8 cellular contexts compared by ENCODE assay signal in genomic region chr5:44774279-44774880, GRCh38. TPM values are rescaled to one million over a fixed set of nuclear protein-coding genes. Genes with fewer than 3 reads are reported as not detected.
DNase-seq lines count a peak whose midpoint lies in the region; ATAC-seq and TF ChIP-seq lines count a peak whose summit lies in the region.

No MANE protein-coding gene starts in this region.

- H3K9me3 ChIP-seq in H9 (ENCODE audit: control insufficient read depth, low read depth, low read length) (no peaks in the 10 kb centered on the region), adipocyte (ENCODE audit: control insufficient read depth, low read length) (no peaks in the 10 kb centered on the region), uterus (no peaks in the 10 kb centered on the region)

- no peak overlapping the region for H3T11ph ChIP-seq in H9 (ENCODE audit: low read length)

- no CpG with 5 or more reads among the region's 1 CpG for WGBS in H9 (ENCODE audit: extremely low coverage, insufficient read length, low lambda C conversion rate)

- no peaks in the 10 kb centered on the region for H3K9me3 Mint-ChIP-seq in H9

- H2AFZ ChIP-seq in H9 (ENCODE audit: low read length): no peak overlapping the region

- H4K91ac ChIP-seq in H9 (ENCODE audit: insufficient read length, low read depth, low read length): no peak overlapping the region

- H3K27me3 ChIP-seq in H9 (ENCODE audit: insufficient read depth, low read length): no peaks in the 10 kb centered on the region
- H3K27me3 ChIP-seq in adipocyte (replicated peaks; ENCODE audit: control insufficient read depth, insufficient read depth, low read length): no peaks in the 10 kb centered on the region
- H3K27me3 ChIP-seq in uterus: no peaks in the 10 kb centered on the region

- peak; percentile 56 for DNase-seq in ELR (ENCODE audit: low read depth)
- no peak for DNase-seq in H9
- peak; percentile 10 for DNase-seq in NCI-H146 treated with DMSO at 0.1 percent for 48 hours (lab: John Stamatoyannopoulos, UW; ENCODE audit: unreplicated experiment)
- peak; percentile 88 for DNase-seq in adipocyte (ENCODE audit: low read depth)
- peak; percentile 77 for DNase-seq in inferior parietal cortex (ENCODE audit: extremely low spot score)
- no peak for DNase-seq in uterus
- DNase-seq in ecto neural progenitor cell (ENCODE audit: low spot score): no peak

- no peak overlapping the region for H3K56ac ChIP-seq in H9 (ENCODE audit: insufficient read length, low read depth, low read length)

- no peak overlapping the region for H2BK120ac ChIP-seq in H9 (ENCODE audit: low read depth, low read length, poor library complexity, severe bottlenecking)

- H3K14ac ChIP-seq in H9 (ENCODE audit: insufficient read depth, low read length): no peak overlapping the region

- no peak overlapping the region for H2BK12ac ChIP-seq in H9 (ENCODE audit: insufficient read length, low read depth, low read length)

- H3K4ac ChIP-seq in H9 (ENCODE audit: low read depth, low read length): no peak overlapping the region

- no peak overlapping the region for H2AK5ac ChIP-seq in H9 (ENCODE audit: insufficient read length, low read length)

- H3K23me2 ChIP-seq in H9 (ENCODE audit: insufficient read length, low read depth, low read length, poor library complexity, severe bottlenecking): no peaks in the 10 kb centered on the region

- intact Hi-C loops in uterus (cut with DNase I; ENCODE audit: low total_unique reads): no loop called here

- no peak overlapping the region for H2BK5ac ChIP-seq in H9 (ENCODE audit: insufficient read length, low read length)

- no peak overlapping the region for H3K27ac Mint-ChIP-seq in H9

- H3K27ac ChIP-seq in H9 (ENCODE audit: insufficient read length, low read depth, low read length): no peak overlapping the region
- H3K27ac ChIP-seq in uterus: no peak overlapping the region

- no peak overlapping the region for H2BK15ac ChIP-seq in H9 (ENCODE audit: low read depth, low read length)

- H3K4me2 ChIP-seq in H9 (ENCODE audit: insufficient read depth, insufficient read length, low read length): no peak overlapping the region

- H3K4me3 Mint-ChIP-seq in H9: no peak overlapping the region

- no peaks in the 10 kb centered on the region for H3K79me1 ChIP-seq in H9 (ENCODE audit: insufficient read depth, low read depth, low read length, poor library complexity, severe bottlenecking)

- H3K4me1 Mint-ChIP-seq in H9: no peaks in the 10 kb centered on the region

- H3K23ac ChIP-seq in H9 (ENCODE audit: insufficient read length, low read depth, low read length): no peak overlapping the region

- H3K4me3 ChIP-seq in adipocyte (ENCODE audit: low read length) (peak overlapping the region; percentile 51), uterus (no peak overlapping the region)

- no peaks in the 10 kb centered on the region for H3K79me2 ChIP-seq in H9 (ENCODE audit: insufficient read depth, low read length)

- TF ChIP-seq CTCF in H9 (conservative IDR thresholded peaks at IDR 0.05): peak; percentile 78
- TF ChIP-seq CTCF in uterus (IDR thresholded peaks at IDR 0.05): peak; percentile 49 to 76 (median 58)

- H3K36me3 ChIP-seq in adipocyte (ENCODE audit: control insufficient read depth, insufficient read depth, low read length, severe bottlenecking) (no peaks in the 10 kb centered on the region), uterus (no peaks in the 10 kb centered on the region)

- H3K4me1 ChIP-seq in H9 (ENCODE audit: insufficient read depth, low read length): no peaks in the 10 kb centered on the region
- peaks cover 31% of the 10 kb centered on the region for H3K4me1 ChIP-seq in adipocyte (ENCODE audit: control insufficient read depth, insufficient read depth, low read length)
- no peaks in the 10 kb centered on the region for H3K4me1 ChIP-seq in uterus

- no peak overlapping the region for H2BK20ac ChIP-seq in H9 (ENCODE audit: low read depth, low read length, poor library complexity, severe bottlenecking)

- no peaks in the 10 kb centered on the region for H4K20me1 ChIP-seq in H9 (ENCODE audit: control insufficient read depth, insufficient read depth, insufficient read length)

- H3K36me3 Mint-ChIP-seq in H9 (ENCODE audit: insufficient read depth in 1 of 3, low read depth in 3 of 3): no peaks in the 10 kb centered on the region

- no peak for TF ChIP-seq POLR2A in uterus (IDR thresholded peaks at IDR 0.05)

- no peak overlapping the region for H3K18ac ChIP-seq in H9 (ENCODE audit: insufficient read length, low read depth, low read length)

- ATAC-seq in HG03139 (IDR thresholded peaks at IDR 0.05; ENCODE audit: unreplicated experiment): no peak

- H3K27me3 Mint-ChIP-seq in H9 (ENCODE audit: low read depth): no peaks in the 10 kb centered on the region

- no peak overlapping the region for H4K5ac ChIP-seq in H9 (ENCODE audit: insufficient read length, low read depth, low read length)

- no peak overlapping the region for H4K8ac ChIP-seq in H9 (replicated peaks; ENCODE audit: insufficient read length, low read depth, low read length)

- H3K9ac ChIP-seq in H9 (ENCODE audit: extremely low read depth, insufficient read length, low read length) (no peak overlapping the region), adipocyte (ENCODE audit: low read length) (peak overlapping the region; percentile 56)

RNA-seq across cellular contexts. Expression of gene MRPS30, which starts 34.4 kb away (rescaled TPM):
- total RNA-seq in H9 (2021): 76.3 and 78.0 TPM in 2 replicates
- 100 to 1,000 TPM in 1 of 4 donors, 10 to 100 TPM in 3; 38.2 to 133 (median 73.8) TPM for total RNA-seq in uterus

Comparison
In these comparisons a context has a peak if more than half of its experiments do, and no peak if none do; other contexts are left out.
1. DNase-seq: peak in ELR (single experiment), NCI-H146 treated with DMSO at 0.1 percent for 48 hours (single experiment), adipocyte (single experiment) and inferior parietal cortex (single experiment); none in H9 (single experiment), uterus (0 of 2) and ecto neural progenitor cell (single experiment).